ENCODE assay signal across 8 cellular contexts in genomic region chr15:40092416-40093223, GRCh38. TPM values are rescaled to one million over a fixed set of nuclear protein-coding genes. Genes with fewer than 3 reads are reported as not detected.
A peak's percentile ranks its signal among the peaks of the same experiment; 100 is the strongest.
DNase-seq lines count a peak whose midpoint lies in the region; ATAC-seq and TF ChIP-seq lines count a peak whose summit lies in the region.

No MANE protein-coding gene starts in this region.

- no peak for TF ChIP-seq CTCF in AG09309 (IDR thresholded peaks at IDR 0.05; ENCODE audit: control insufficient read depth, insufficient read depth, low read depth, low read length, missing control alignments)
- TF ChIP-seq CTCF in WTC11 (IDR thresholded peaks at IDR 0.05) = no peak
- TF ChIP-seq CTCF in type B pancreatic cell (conservative IDR thresholded peaks at IDR 0.05) = no peak

- H3K4me1 Mint-ChIP-seq in WTC11 = peaks cover 91% of the 10 kb centered on the region
- H3K4me1 Mint-ChIP-seq in type B pancreatic cell (ENCODE audit: unreplicated experiment) = peaks cover 82% of the 10 kb centered on the region

- H3K4me3 ChIP-seq in AG09309 (ENCODE audit: control insufficient read depth, low read depth, low read length) = no peak overlapping the region

- no peak for ATAC-seq in WTC11
- ATAC-seq in left lobe of liver = peak; percentile 76
- no peak for ATAC-seq in HG03571 (IDR thresholded peaks at IDR 0.05; ENCODE audit: unreplicated experiment)

- no peaks in the 10 kb centered on the region for H3K9me3 Mint-ChIP-seq in WTC11
- no peaks in the 10 kb centered on the region for H3K9me3 Mint-ChIP-seq in type B pancreatic cell

- DNase-seq in AG09309 (ENCODE audit: low read depth) (peak; percentile 97), NCI-H1417 (lab: John Stamatoyannopoulos, UW) (peak; percentile 86 to 97 (median 86)), WTC11 (ENCODE audit: low spot score) (no peak), left lobe of liver (ENCODE audit: low spot score) (peak; percentile 83), type B pancreatic cell (ENCODE audit: extremely low spot score, unreplicated experiment) (peak; percentile 86)
- no peak for DNase-seq in activated naive CD4-positive, alpha-beta T cell (lab: John Stamatoyannopoulos, UW)
- no peak for DNase-seq in activated CD4-positive, alpha-beta T cell treated with anti-CD3 and anti-CD28 coated beads, Interleukin-2, amount 50 U/mL, for 1 hour

- H3K27ac Mint-ChIP-seq in WTC11 = peak overlapping the region; percentile 62
- peak overlapping the region; percentile 84 for H3K27ac Mint-ChIP-seq in type B pancreatic cell

- H3K4me3 Mint-ChIP-seq in WTC11 = peak overlapping the region; percentile 40
- peak overlapping the region; percentile 58 for H3K4me3 Mint-ChIP-seq in type B pancreatic cell

- H3K27me3 Mint-ChIP-seq in WTC11 (ENCODE audit: low read depth) (no peaks in the 10 kb centered on the region; the same call in 1 of the 2 replicates), type B pancreatic cell (peaks cover 5% of the 10 kb centered on the region)

- CTCF ChIA-PET in WTC11 (lab: Charles Lee) = interaction anchor here (0.7 to 6.8 kb wide), 9 partner anchors 11 to 462 kb away, joined by 3 to 68 read pairs (median 5); no protein-coding TSS in a partner anchor

- POLR2A ChIA-PET in WTC11 (lab: Charles Lee) = interaction anchor here (1.4 to 1.7 kb wide), 2 partner anchors 11 to 16 kb away, joined by 3 to 4 read pairs; partner anchors contain the start of gene BMF

- H3K36me3 Mint-ChIP-seq in WTC11 = peaks cover 25% of the 10 kb centered on the region
- H3K36me3 Mint-ChIP-seq in type B pancreatic cell = peaks cover 46% of the 10 kb centered on the region

TF ChIP-seq in WTC11, 78 proteins besides CTCF, POLR2A, EP300 and RAD21:
- TF ChIP-seq HMGA2 (CRISPR knock-in tag; IDR thresholded peaks at IDR 0.05) (no peak), E2F1 (CRISPR knock-in tag; IDR thresholded peaks at IDR 0.05) (no peak), ZNF121 (CRISPR knock-in tag; IDR thresholded peaks at IDR 0.05) (no peak), ZNF512 (CRISPR knock-in tag; IDR thresholded peaks at IDR 0.05; ENCODE audit: borderline replicate concordance) (no peak)

RNA-seq across cellular contexts. Expression of gene BMF, which starts 16.1 kb away (rescaled TPM):
- total RNA-seq in WTC11 (2021) (32.9 to 36.9 TPM (median 36.6 TPM) in 3 replicates), left lobe of liver (3.3 TPM), type B pancreatic cell (ENCODE audit: low replicate concordance) (60.9 and 112 TPM in 2 replicates)

RNA-seq across cellular contexts. Expression of gene SRP14, which starts 53.6 kb away (rescaled TPM):
- total RNA-seq in WTC11 (2021) = 190 to 199 TPM (median 192 TPM) in 3 replicates
- total RNA-seq in left lobe of liver = 56.8 TPM
- 176 and 235 TPM in 2 replicates for total RNA-seq in type B pancreatic cell (ENCODE audit: low replicate concordance)

Comparison
In these comparisons a context has a peak if more than half of its experiments do, and no peak if none do; other contexts are left out.
1. DNase-seq: peak in AG09309 (single experiment), NCI-H1417 (3 of 3), left lobe of liver (single experiment) and type B pancreatic cell (single experiment); none in WTC11 (single experiment), activated naive CD4-positive, alpha-beta T cell (0 of 4) and activated CD4-positive, alpha-beta T cell treated with anti-CD3 and anti-CD28 coated beads, Interleukin-2, amount 50 U/mL, for 1 hour (single experiment).